Comparison of ENCODE assay signal across 8 cellular contexts in the genomic region with DNA sequence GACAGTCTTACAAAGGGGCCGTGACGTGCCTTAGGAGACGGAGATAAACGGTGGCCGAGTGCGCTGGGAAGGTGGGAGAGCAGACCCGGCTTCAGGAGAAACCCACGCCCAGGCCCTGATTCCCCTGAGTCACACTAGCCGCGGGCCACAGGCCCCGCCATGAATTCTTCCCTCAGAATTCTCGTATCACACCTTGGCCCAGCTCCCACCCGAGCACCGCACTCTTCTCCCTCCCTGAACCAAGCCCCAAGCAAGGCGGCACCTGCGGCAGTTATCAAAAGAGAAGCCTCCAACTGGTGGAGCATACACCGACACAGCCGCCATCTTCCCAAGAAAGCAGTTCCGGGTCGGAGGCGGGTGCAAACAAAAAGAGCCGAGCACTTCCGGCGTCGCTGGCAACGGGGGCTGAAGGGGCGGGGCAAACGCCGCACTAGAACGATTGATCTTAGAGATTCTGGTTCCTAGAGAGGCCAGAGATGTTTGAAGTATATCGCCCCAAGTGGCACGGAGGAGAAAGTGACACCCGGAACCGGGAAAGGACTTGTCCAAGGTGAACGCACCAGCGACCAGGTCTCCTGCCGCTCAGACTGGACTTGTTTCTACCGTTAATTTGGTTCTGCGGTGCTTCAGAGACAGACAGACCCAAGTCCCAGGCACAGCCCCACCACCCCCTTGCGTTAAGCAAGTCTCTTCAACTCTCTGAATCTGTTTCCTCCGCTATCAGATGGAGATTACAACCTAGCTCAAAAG. TPM values are rescaled to one million over a fixed set of nuclear protein-coding genes. Genes with fewer than 3 reads are reported as not detected.
A peak's percentile ranks its signal among the peaks of the same experiment; 100 is the strongest.
DNase-seq lines count a peak whose midpoint lies in the region; ATAC-seq, FAIRE-seq and TF ChIP-seq lines count a peak whose summit lies in the region.

A gene (minus strand): TSS at position 341 of the 750 bp plus-strand sequence. CDS start 17 bp downstream, at position 324.

- H3K9me2 ChIP-seq in MM.1S (replicated peaks; ENCODE audit: insufficient read depth, low read length): no peaks in the 10 kb centered on the region

- DNase-seq in HAP-1 (ENCODE audit: low spot score in 2 of 2) (peak; percentile 96 to 98), MM.1S (peak; percentile 98), SIG-M5 treated with dmso at 0.1 percent for 504 hours (lab: John Stamatoyannopoulos, UW; ENCODE audit: unreplicated experiment) (peak; percentile 97), foreskin keratinocyte (peak; percentile 77 to 89)
- peak; percentile 96 for DNase-seq in activated gamma-delta T cell treated with anti-CD3 and anti-CD28 coated beads, Interleukin-2, amount 50 U/mL, for 16 hours (ENCODE audit: low read depth)

- TF ChIP-seq CTCF in MM.1S (IDR thresholded peaks at IDR 0.05; ENCODE audit: low read length): peak; percentile 81
- TF ChIP-seq CTCF in foreskin keratinocyte (conservative IDR thresholded peaks at IDR 0.05): peak; percentile 96
- no peak for TF ChIP-seq CTCF in subcutaneous adipose tissue (IDR thresholded peaks at IDR 0.05; ENCODE audit: low read depth)

- peak; percentile 97 for FAIRE-seq in G401.6 (lab: Jason Lieb, UNC)

- H3K79me2 ChIP-seq in MM.1S (ENCODE audit: low read length): peaks cover 50% of the 10 kb centered on the region

- peak within 1 kb of the TSS; percentile 81 for H3K9ac ChIP-seq in MM.1S (ENCODE audit: low read length)

- 0 out of 2 replicates have a peak, but pooled peaks cover 2% of the 10 kb centered on the region for H3K9me3 ChIP-seq in HAP-1
- no peaks in the 10 kb centered on the region for H3K9me3 ChIP-seq in MM.1S (replicated peaks; ENCODE audit: insufficient read depth, low read length)
- no peaks in the 10 kb centered on the region for H3K9me3 ChIP-seq in neuron (ENCODE audit: low read length)

- in situ Hi-C loops in HAP-1 (cut with MboI; ENCODE audit: low sequenced_read_pairs): loop anchor here (5.0 to 25.0 kb wide), 2 partner anchors 117 to 297 kb away; no protein-coding TSS in a partner anchor

- ATAC-seq in foreskin keratinocyte: peak; percentile 82

- H3F3A ChIP-seq in MM.1S (ENCODE audit: insufficient read depth, low read length): no peaks in the 10 kb centered on the region

- peak within 1 kb of the TSS; percentile 78 for H3K4me3 ChIP-seq in HAP-1
- peak within 1 kb of the TSS; percentile 81 for H3K4me3 ChIP-seq in MM.1S (ENCODE audit: low read length)
- peak within 1 kb of the TSS; percentile 83 for H3K4me3 ChIP-seq in neuron (ENCODE audit: low read length)

- H3K27me3 ChIP-seq in HAP-1 (ENCODE audit: low read depth) (no peaks in the 10 kb centered on the region), MM.1S (replicated peaks; ENCODE audit: insufficient read depth, low read length) (no peaks in the 10 kb centered on the region), foreskin keratinocyte (no peaks in the 10 kb centered on the region), neuron (ENCODE audit: insufficient read depth, low read length) (no peaks in the 10 kb centered on the region)

- H3K27ac ChIP-seq in MM.1S (ENCODE audit: low read length) (peak within 1 kb of the TSS; percentile 35; the same call in 1 of the 2 replicates), foreskin keratinocyte (peak within 1 kb of the TSS; percentile 63)

- H2AFZ ChIP-seq in MM.1S (ENCODE audit: low read length) (peak within 1 kb of the TSS; percentile 94), neuron (ENCODE audit: low read depth, low read length) (peak within 1 kb of the TSS; percentile 44)

- H3K4me1 ChIP-seq in HAP-1: peaks cover 4% of the 10 kb centered on the region
- peaks cover 10% of the 10 kb centered on the region for H3K4me1 ChIP-seq in MM.1S (ENCODE audit: low read length)
- H3K4me1 ChIP-seq in foreskin keratinocyte: peaks cover 21% of the 10 kb centered on the region
- H3K4me1 ChIP-seq in neuron (ENCODE audit: insufficient read depth, low read length): peaks cover 13% of the 10 kb centered on the region

- peak within 1 kb of the TSS; percentile 68 for H3K4me2 ChIP-seq in MM.1S (ENCODE audit: low read depth, low read length)

- H3K36me3 ChIP-seq in HAP-1 (replicated peaks): peaks cover 35% of the 10 kb centered on the region
- peaks cover 24% of the 10 kb centered on the region for H3K36me3 ChIP-seq in MM.1S (replicated peaks; ENCODE audit: insufficient read depth, low read length)
- H3K36me3 ChIP-seq in neuron (ENCODE audit: insufficient read depth, low read length): peaks cover 38% of the 10 kb centered on the region

- no peaks in the 10 kb centered on the region for H4K20me1 ChIP-seq in MM.1S (ENCODE audit: insufficient read depth, low read length)

RNA-seq across cellular contexts. Expression of the gene that starts here (rescaled TPM):
- total RNA-seq in foreskin keratinocyte (249 and 276 TPM in 2 replicates), subcutaneous adipose tissue (100 to 1,000 TPM; 124 to 152 (median 139) TPM)
- 362 and 369 TPM in 2 replicates for polyA plus RNA-seq in foreskin keratinocyte

Comparison
In these comparisons a context has a peak if more than half of its experiments do, and no peak if none do; other contexts are left out.
1. Peak in every context shown above with its lines: DNase-seq, ATAC-seq, H3K4me3 ChIP-seq and H3K27ac ChIP-seq.